ENCODE assay signal across 1 cellular context in genomic region chr11:111320728-111321568, GRCh38.
TF ChIP-seq lines count a peak whose summit lies in the region.

No MANE protein-coding gene starts in this region.

TF ChIP-seq in HepG2, 621 proteins besides CTCF, POLR2A, EP300 and RAD21 (continued from another document and continues in another):
- TF ChIP-seq ZNF646 (CRISPR knock-in tag; IDR thresholded peaks at IDR 0.05) (no peak), ETV5 (CRISPR knock-in tag; IDR thresholded peaks at IDR 0.05; ENCODE audit: borderline replicate concordance) (no peak), GFI1 (CRISPR knock-in tag; IDR thresholded peaks at IDR 0.05; ENCODE audit: borderline replicate concordance) (no peak), ZSCAN30 (CRISPR knock-in tag; IDR thresholded peaks at IDR 0.05) (no peak), MLLT10 (CRISPR knock-in tag; IDR thresholded peaks at IDR 0.05) (no peak), ZNF317 (CRISPR knock-in tag; IDR thresholded peaks at IDR 0.05) (no peak), ZNF20 (CRISPR knock-in tag; IDR thresholded peaks at IDR 0.05) (no peak), ZNF382 (CRISPR knock-in tag; IDR thresholded peaks at IDR 0.05; ENCODE audit: borderline replicate concordance) (no peak), ESRRA (CRISPR knock-in tag; IDR thresholded peaks at IDR 0.05; ENCODE audit: low read depth) (no peak), JDP2 (CRISPR knock-in tag; IDR thresholded peaks at IDR 0.05; ENCODE audit: borderline replicate concordance) (no peak), TBP (CRISPR knock-in tag; IDR thresholded peaks at IDR 0.05) (no peak), SP1 (IDR thresholded peaks at IDR 0.05) (no peak), SP1 (CRISPR knock-in tag; IDR thresholded peaks at IDR 0.05) (no peak), CSRNP2 (CRISPR knock-in tag; conservative IDR thresholded peaks at IDR 0.05; ENCODE audit: low read depth) (no peak), CHD2 (IDR thresholded peaks at IDR 0.05; ENCODE audit: low read depth, low read length) (no peak), SALL2 (CRISPR knock-in tag; IDR thresholded peaks at IDR 0.05) (no peak), ZNF720 (CRISPR knock-in tag; IDR thresholded peaks at IDR 0.05) (no peak), TBX3 (IDR thresholded peaks at IDR 0.05; ENCODE audit: borderline replicate concordance) (no peak), SKI (IDR thresholded peaks at IDR 0.05; ENCODE audit: partially characterized antibody) (no peak), TCF7 (IDR thresholded peaks at IDR 0.05; ENCODE audit: low read depth) (peak; percentile 37; the same call in 1 of the 2 replicates), AGO1 (IDR thresholded peaks at IDR 0.05; ENCODE audit: low read depth, low read length, poor library complexity, severe bottlenecking) (no peak), THAP11 (CRISPR knock-in tag; IDR thresholded peaks at IDR 0.05) (peak; percentile 26; the same call in 1 of the 2 replicates), KAT2B (IDR thresholded peaks at IDR 0.05; ENCODE audit: borderline replicate concordance, low read depth, low read length) (no peak), ZMAT3 (CRISPR knock-in tag; conservative IDR thresholded peaks at IDR 0.05) (no peak), HIC2 (CRISPR knock-in tag; IDR thresholded peaks at IDR 0.05; ENCODE audit: low read depth) (peak; percentile 14; the same call in 1 of the 2 replicates), RAD51 (IDR thresholded peaks at IDR 0.05; ENCODE audit: borderline replicate concordance) (no peak), RELA (CRISPR knock-in tag; IDR thresholded peaks at IDR 0.05) (no peak), TSC22D2 (CRISPR knock-in tag; IDR thresholded peaks at IDR 0.05; ENCODE audit: borderline replicate concordance) (no peak), ZFP37 (CRISPR knock-in tag; IDR thresholded peaks at IDR 0.05; ENCODE audit: borderline replicate concordance) (no peak), AHDC1 (CRISPR knock-in tag; IDR thresholded peaks at IDR 0.05; ENCODE audit: borderline replicate concordance) (no peak), ZBTB2 (CRISPR knock-in tag; IDR thresholded peaks at IDR 0.05; ENCODE audit: low read depth) (no peak), LBX2 (CRISPR knock-in tag; IDR thresholded peaks at IDR 0.05; ENCODE audit: borderline replicate concordance) (no peak), ATF7-NPFF (CRISPR knock-in tag; IDR thresholded peaks at IDR 0.05; ENCODE audit: low read depth) (no peak), FOXA1 (IDR thresholded peaks at IDR 0.05) (no peak), FOXA1 (CRISPR knock-in tag; IDR thresholded peaks at IDR 0.05) (no peak), SP140L (CRISPR knock-in tag; IDR thresholded peaks at IDR 0.05; ENCODE audit: borderline replicate concordance) (no peak), FOXC1 (CRISPR knock-in tag; IDR thresholded peaks at IDR 0.05; ENCODE audit: borderline replicate concordance) (no peak), RNF2 (conservative IDR thresholded peaks at IDR 0.05; ENCODE audit: low read depth) (no peak), ZNF503 (CRISPR knock-in tag; IDR thresholded peaks at IDR 0.05) (peak; percentile 20; the same call in 1 of the 2 replicates), RCOR2 (CRISPR knock-in tag; IDR thresholded peaks at IDR 0.05) (no peak), ZNF264 (CRISPR knock-in tag; IDR thresholded peaks at IDR 0.05) (0 out of 2 replicates have a peak, but pooled peaks have one; percentile 23), ZNF512 (CRISPR knock-in tag; IDR thresholded peaks at IDR 0.05) (no peak), ZNF816 (CRISPR knock-in tag; IDR thresholded peaks at IDR 0.05; ENCODE audit: borderline replicate concordance) (peak; percentile 32; the same call in 1 of the 2 replicates)
